In the genomic region with DNA sequence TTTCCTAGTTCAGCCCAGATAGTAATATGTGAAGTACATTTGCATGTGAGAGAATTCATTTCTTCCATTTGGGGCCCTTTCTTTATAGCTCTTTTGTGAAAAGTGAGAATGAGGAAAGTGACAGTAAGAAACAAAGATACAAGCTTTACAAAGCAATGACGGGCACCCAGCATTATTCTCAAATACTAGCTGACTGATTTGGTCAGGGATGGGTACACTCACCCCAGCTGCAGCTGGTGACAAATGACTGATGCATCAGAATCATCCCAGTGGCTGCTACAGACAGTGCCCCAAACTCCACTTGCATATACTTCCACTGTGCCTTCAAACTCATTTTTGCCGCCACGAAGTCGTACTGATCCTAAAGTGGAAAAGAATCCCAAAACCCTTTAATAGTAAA, we compare ENCODE assay signal across 21 cellular contexts. TPM values are rescaled to one million over a fixed set of nuclear protein-coding genes. Genes with fewer than 3 reads are reported as not detected.
A peak's percentile ranks its signal among the peaks of the same experiment; 100 is the strongest.
DNase-seq lines count a peak whose midpoint lies in the region; ATAC-seq and TF ChIP-seq lines count a peak whose summit lies in the region.
"Had no signal": no experiment of that assay in that cellular context is flagged by ENCODE, and none has a peak within 500 bp of the region (broad histone marks: within the 10 kb centered on the region; RNA-seq: fewer than 3 reads in every experiment).

No MANE protein-coding gene starts in this region.

- H3K36me3 ChIP-seq in osteoblast (ENCODE audit: insufficient read depth, low read length), result no peaks in the 10 kb centered on the region
- no peaks in the 10 kb centered on the region for H3K36me3 ChIP-seq in lower lobe of right lung
- H3K36me3 ChIP-seq: adrenal gland, BLaER1, ovary had no signal

- peaks cover 7% of the 10 kb centered on the region for H3K27me3 Mint-ChIP-seq in activated CD4-positive, alpha-beta T cell treated with anti-CD3 and anti-CD28 coated beads, Interleukin-2, amount 10 ng/mL, durations not matched to agents 7 days and 5 days

- no peak overlapping the region for H2AFZ ChIP-seq in osteoblast (ENCODE audit: low read length)
- H2AFZ ChIP-seq: PC-9 had no signal

- H3K36me3 Mint-ChIP-seq in activated CD4-positive, alpha-beta T cell treated with anti-CD3 and anti-CD28 coated beads, Interleukin-2, amount 10 ng/mL, durations not matched to agents 7 days and 5 days (ENCODE audit: low read depth), result no peaks in the 10 kb centered on the region
- H3K36me3 Mint-ChIP-seq: activated CD4-positive, alpha-beta memory T cell treated with anti-CD3 and anti-CD28 coated beads for 36 hours; natural killer cell had no signal

- ATAC-seq in GM18909 (IDR thresholded peaks at IDR 0.05; ENCODE audit: poor library complexity, unreplicated experiment), result peak; percentile 55
- ATAC-seq in HG03175 (IDR thresholded peaks at IDR 0.05; ENCODE audit: unreplicated experiment), result peak; percentile 48
- ATAC-seq in SK-N-SH treated with all-trans-retinoic acid at 6 μM for 48 hours, result peak; percentile 50
- ATAC-seq in lower lobe of right lung, result no peak
- ATAC-seq in HG03457 (IDR thresholded peaks at IDR 0.05; ENCODE audit: unreplicated experiment), result no peak
- ATAC-seq: natural killer cell, right cardiac atrium had no signal

- H3K27ac Mint-ChIP-seq in activated CD4-positive, alpha-beta T cell treated with anti-CD3 and anti-CD28 coated beads, Interleukin-2, amount 10 ng/mL, durations not matched to agents 7 days and 5 days, result no peak overlapping the region
- H3K27ac Mint-ChIP-seq: activated CD4-positive, alpha-beta memory T cell treated with anti-CD3 and anti-CD28 coated beads for 36 hours; natural killer cell; T-helper 1 cell treated with Interleukin-12 subunit alpha and Interleukin-12 subunit beta and Interleukin-4 antibody, amounts not matched to agents 30 μg/mL and 1 μg/mL, for 36 hours had no signal

- H3K4me3 ChIP-seq in osteoblast (ENCODE audit: insufficient read depth, low read length) (no peak overlapping the region), lower lobe of right lung (no peak overlapping the region)
- H3K4me3 ChIP-seq: adrenal gland, BLaER1, ovary, PC-9 had no signal

- H3K9me3 ChIP-seq in osteoblast (ENCODE audit: low read depth, low read length) (no peaks in the 10 kb centered on the region), lower lobe of right lung (no peaks in the 10 kb centered on the region)
- H3K9me3 ChIP-seq: adrenal gland, BLaER1, ovary had no signal

- POLR2A ChIA-PET in activated CD4-positive, alpha-beta T cell treated with anti-CD3 and anti-CD28 coated beads, Interleukin-2, amount 10 ng/mL, durations not matched to agents 7 days and 5 days (lab: Charles Lee), result no interaction called here

- H4K20me1 ChIP-seq in osteoblast (ENCODE audit: insufficient read depth, low read length), result no peaks in the 10 kb centered on the region
- H4K20me1 ChIP-seq: BLaER1 had no signal

- no peaks in the 10 kb centered on the region for H3K9me3 Mint-ChIP-seq in activated CD4-positive, alpha-beta T cell treated with anti-CD3 and anti-CD28 coated beads, Interleukin-2, amount 10 ng/mL, durations not matched to agents 7 days and 5 days
- H3K9me3 Mint-ChIP-seq: activated CD4-positive, alpha-beta memory T cell treated with anti-CD3 and anti-CD28 coated beads for 36 hours; natural killer cell; T-helper 1 cell treated with Interleukin-12 subunit alpha and Interleukin-12 subunit beta and Interleukin-4 antibody, amounts not matched to agents 30 μg/mL and 1 μg/mL, for 36 hours had no signal

- H3K4me1 Mint-ChIP-seq in activated CD4-positive, alpha-beta T cell treated with anti-CD3 and anti-CD28 coated beads, Interleukin-2, amount 10 ng/mL, durations not matched to agents 7 days and 5 days, result no peaks in the 10 kb centered on the region
- H3K4me1 Mint-ChIP-seq: natural killer cell had no signal

- CTCF ChIA-PET in activated CD4-positive, alpha-beta T cell treated with anti-CD3 and anti-CD28 coated beads, Interleukin-2, amount 10 ng/mL, durations not matched to agents 7 days and 5 days (lab: Charles Lee), result no interaction called here

- H3K27me3 ChIP-seq in osteoblast (ENCODE audit: insufficient read depth, low read length) (no peaks in the 10 kb centered on the region), lower lobe of right lung (ENCODE audit: low read depth) (no peaks in the 10 kb centered on the region)
- H3K27me3 ChIP-seq: adrenal gland, BLaER1, ovary had no signal

- H3K27ac ChIP-seq in osteoblast (ENCODE audit: low read depth, low read length) (peak overlapping the region; percentile 96), lower lobe of right lung (no peak overlapping the region)
- H3K27ac ChIP-seq: adrenal gland, BLaER1, ovary, PC-9 had no signal

- intact Hi-C loops in lower lobe of right lung (cut with DNase I), result no loop called here

- no peak overlapping the region for H3K4me3 Mint-ChIP-seq in activated CD4-positive, alpha-beta T cell treated with anti-CD3 and anti-CD28 coated beads, Interleukin-2, amount 10 ng/mL, durations not matched to agents 7 days and 5 days
- H3K4me3 Mint-ChIP-seq: activated CD4-positive, alpha-beta memory T cell treated with anti-CD3 and anti-CD28 coated beads for 36 hours; natural killer cell; T-helper 1 cell treated with Interleukin-12 subunit alpha and Interleukin-12 subunit beta and Interleukin-4 antibody, amounts not matched to agents 30 μg/mL and 1 μg/mL, for 36 hours had no signal

- peaks cover 24% of the 10 kb centered on the region for H3K79me2 ChIP-seq in osteoblast (ENCODE audit: insufficient read depth, low read length)

- peaks cover 30% of the 10 kb centered on the region for H3K4me1 ChIP-seq in osteoblast (ENCODE audit: insufficient read depth, low read length)
- H3K4me1 ChIP-seq in lower lobe of right lung, result peaks cover 5% of the 10 kb centered on the region
- H3K4me1 ChIP-seq: adrenal gland, BLaER1 had no signal

- no peak for TF ChIP-seq CTCF in osteoblast (IDR thresholded peaks at IDR 0.05; ENCODE audit: extremely low read depth, low read depth, low read length)
- TF ChIP-seq CTCF in lower lobe of right lung (IDR thresholded peaks at IDR 0.05), result no peak
- TF ChIP-seq CTCF in GM10266 (IDR thresholded peaks at IDR 0.05; ENCODE audit: control insufficient read depth, insufficient read depth, low read depth, missing control alignments), result no peak

- H3K4me2 ChIP-seq in osteoblast (ENCODE audit: insufficient read depth, low read length), result peak overlapping the region; percentile 1
- H3K4me2 ChIP-seq: BLaER1, PC-9 had no signal

- DNase-seq in osteoblast (ENCODE audit: insufficient read length, low spot score, missing footprints), result no peak
- DNase-seq in lower lobe of right lung, result no peak
- no peak for DNase-seq in activated CD4-positive, alpha-beta T cell treated with anti-CD3 and anti-CD28 coated beads, Interleukin-2, amount 10 ng/mL, durations not matched to agents 7 days and 5 days
- no peak for DNase-seq in GM10266 (ENCODE audit: extremely low spot score)
- DNase-seq: activated CD4-positive, alpha-beta memory T cell treated with anti-CD3 and anti-CD28 coated beads for 36 hours; activated gamma-delta T cell treated with Interleukin-2 at 50 U/mL for 16 hours; adrenal gland; kidney; natural killer cell; NCI-H82; ovary; PC-9; right cardiac atrium; stimulated activated CD4-positive, alpha-beta T cell treated with anti-CD3 and anti-CD28 coated beads, Interleukin-15, amount 100 ng/mL, for 24 hours had no signal

TF ChIP-seq in SK-N-SH treated with all-trans-retinoic acid at 6 μM for 48 hours, 23 proteins besides CTCF, POLR2A, EP300 and RAD21:
- TF ChIP-seq ESRRG (CRISPR knock-in tag; IDR thresholded peaks at IDR 0.05) (no peak), ZNF565 (CRISPR knock-in tag; conservative IDR thresholded peaks at IDR 0.05; ENCODE audit: low read depth) (no peak)
TF ChIP-seq in SK-N-SH treated with all-trans-retinoic acid at 6 μM for 48 hours: peak in this region for 0.

RNA-seq across cellular contexts. Expression of gene PRSS12, which starts 14.8 kb away (rescaled TPM):
- total RNA-seq in osteoblast (8.5 and 9.4 TPM in 2 replicates), lower lobe of right lung (8.5 TPM)
- not detected for total RNA-seq in activated CD4-positive, alpha-beta T cell treated with anti-CD3 and anti-CD28 coated beads, Interleukin-2, amount 10 ng/mL, durations not matched to agents 7 days and 5 days
- total RNA-seq: activated CD4-positive, alpha-beta memory T cell treated with anti-CD3 and anti-CD28 coated beads for 36 hours; G401; natural killer cell; right cardiac atrium had no signal

Comparison
In these comparisons a context has a peak if more than half of its experiments do, and no peak if none do; other contexts are left out.
1. ATAC-seq: peak in GM18909 (single experiment), HG03175 (single experiment) and SK-N-SH treated with all-trans-retinoic acid at 6 μM for 48 hours (single experiment); none in lower lobe of right lung (0 of 2) and HG03457 (single experiment).